1 cellular context compared by ENCODE assay signal in genomic region chr6:12543953-12544352, GRCh38.
TF ChIP-seq lines count a peak whose summit lies in the region.

No MANE protein-coding gene starts in this region.

TF ChIP-seq in endothelial cell of umbilical vein, 7 proteins besides CTCF, POLR2A, EP300 and RAD21 (continued from another document):
- TF ChIP-seq FOS (IDR thresholded peaks at IDR 0.05; ENCODE audit: borderline replicate concordance, insufficient read depth, low read length) = no peak
- TF ChIP-seq MYC (IDR thresholded peaks at IDR 0.05; ENCODE audit: low read depth, low read length) = no peak
